27 cellular contexts compared by ENCODE assay signal in the genomic region with DNA sequence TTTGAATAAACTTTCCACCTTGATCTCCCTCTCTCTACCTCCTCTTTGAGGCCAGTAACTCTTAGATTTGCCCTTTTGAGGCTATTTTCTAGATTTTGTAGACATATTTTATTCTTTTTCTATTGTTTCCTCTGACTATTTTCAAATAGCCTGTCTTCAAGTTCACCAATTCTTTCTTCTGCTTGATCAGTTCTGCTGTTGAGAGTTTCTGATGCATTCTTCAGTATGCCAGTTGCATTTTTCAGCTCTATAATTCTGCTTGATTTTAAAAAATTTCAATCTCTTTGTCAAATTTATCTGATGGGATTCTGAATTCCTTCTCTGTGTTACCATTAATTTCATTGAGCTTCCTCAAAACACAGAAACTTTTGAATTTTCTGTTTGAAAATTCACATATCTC.
"Had no signal": no experiment of that assay in that cellular context is flagged by ENCODE, and none has a peak within 500 bp of the region (broad histone marks: within the 10 kb centered on the region; RNA-seq: fewer than 3 reads in every experiment).

No MANE protein-coding gene starts in this region.

- FAIRE-seq: urothelium cell line had no signal

- H3K9me3 ChIP-seq: testis, thyroid gland, upper lobe of right lung, uterus, vagina had no signal

- H3K4me1 ChIP-seq: stomach, suprapubic skin, testis, thyroid gland, tibial artery, tibial nerve, transverse colon, upper lobe of left lung, upper lobe of right lung, uterus, vagina had no signal

- H3K27ac ChIP-seq: stomach, suprapubic skin, testis, thoracic aorta, thyroid gland, tibial artery, tibial nerve, transverse colon, upper lobe of left lung, upper lobe of right lung, uterus, vagina had no signal

- ATAC-seq: stimulated activated effector memory CD8-positive, alpha-beta T cell treated with anti-CD3 and anti-CD28 coated beads, Interleukin-12 subunit alpha, Interleukin-12 subunit beta, amount 100 ng/mL, for 72 hours; stimulated activated memory B cell treated with anti-CD40 and anti-IgM and Interleukin-4, amounts not matched to agents 10 μg/mL and 1 μg/mL and 100 μg/mL, for 72 hours; stimulated activated naive B cell treated with anti-CD40 and anti-IgM and Interleukin-4, amounts not matched to agents 10 μg/mL and 1 μg/mL and 100 μg/mL, for 72 hours; stimulated activated naive CD8-positive, alpha-beta T cell treated with anti-CD3 and anti-CD28 coated beads, Interleukin-15, amount 100 ng/mL, for 72 hours; stimulated activated naive CD8-positive, alpha-beta T cell treated with anti-CD3 and anti-CD28 coated beads, Interleukin-15, Interleukin-2, amounts not matched to agents 100 U/mL and 50 U/mL, for 24 hours; upper lobe of right lung had no signal

- H3K36me3 ChIP-seq: stomach, suprapubic skin, thoracic aorta, thyroid gland, tibial artery, tibial nerve, transverse colon, upper lobe of left lung, upper lobe of right lung, vagina had no signal

- H3K4me3 ChIP-seq: stomach, suprapubic skin, testis, thoracic aorta, thyroid gland, tibial artery, tibial nerve, transverse colon, upper lobe of left lung, upper lobe of right lung, uterus, vagina had no signal

- H3K27me3 ChIP-seq: stomach, suprapubic skin, testis, thyroid gland, tibial artery, tibial nerve, transverse colon, upper lobe of left lung, upper lobe of right lung, uterus, vagina had no signal

- DNase-seq: stimulated activated CD4-positive, alpha-beta T cell treated with anti-CD3 and anti-CD28 coated beads, Interleukin-2, amount 100 ng/mL, for 48 hours; stimulated activated CD4-positive, alpha-beta T cell treated with anti-CD3 and anti-CD28 coated beads, Interleukin-4, amount 100 ng/mL, for 1 hour; stimulated activated CD4-positive, alpha-beta T cell treated with anti-CD3 and anti-CD28 coated beads, Interleukin-4, amount 100 ng/mL, for 24 hours; stimulated activated CD4-positive, alpha-beta T cell treated with anti-CD3 and anti-CD28 coated beads, Interleukin-4, amount 100 ng/mL, for 4 hours; stimulated activated CD8-positive, alpha-beta memory T cell treated with anti-CD3 and anti-CD28 coated beads, Interleukin-4, amount 100 ng/mL, for 48 hours; stimulated activated naive B cell treated with anti-CD40 and anti-IgM and Interleukin-4, amounts not matched to agents 10 μg/mL and 1 μg/mL and 100 μg/mL, for 72 hours; stimulated activated naive CD4-positive, alpha-beta T cell; stimulated activated naive CD4-positive, alpha-beta T cell treated with Interleukin-2 at 50 U/mL for 16 hours; stimulated activated naive CD8-positive, alpha-beta T cell treated with anti-CD3 and anti-CD28 coated beads, Interleukin-15, amount 100 ng/mL, for 72 hours; stimulated activated naive CD8-positive, alpha-beta T cell treated with anti-CD3 and anti-CD28 coated beads, Interleukin-15, Interleukin-2, amounts not matched to agents 100 U/mL and 50 U/mL, for 24 hours; stomach; substantia nigra; testis; thyroid gland; tibial artery; transverse colon; trophoblast cell; upper lobe of left lung; upper lobe of right lung; uterus had no signal
